In the genomic region with DNA sequence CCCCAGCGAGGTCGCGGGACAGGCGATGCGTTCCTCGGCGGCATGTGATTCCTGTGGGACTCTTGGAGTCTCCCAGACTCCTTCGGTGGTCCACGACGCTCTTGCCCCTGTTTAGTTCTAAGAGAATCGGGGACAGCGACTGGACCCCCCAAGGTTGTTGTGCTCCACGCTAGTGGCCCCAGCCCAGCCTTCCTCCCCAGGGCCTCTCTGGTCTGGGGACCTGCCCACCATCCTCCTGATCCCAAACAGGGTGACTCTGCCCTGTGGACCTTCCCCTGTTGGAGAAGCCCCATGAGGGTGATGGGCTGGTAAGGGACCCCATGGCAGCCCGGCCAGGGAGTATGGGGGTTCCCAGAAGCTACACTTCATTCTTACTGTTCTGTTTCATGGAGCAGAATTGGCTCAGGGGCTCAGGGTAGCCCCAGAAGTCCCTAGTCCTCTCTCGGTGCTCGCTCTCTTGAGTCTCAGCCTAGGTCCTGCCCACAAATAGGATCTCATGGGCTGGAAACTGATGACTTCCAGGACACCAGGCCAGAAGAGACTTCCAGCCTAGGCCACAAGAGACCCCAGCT, we compare ENCODE assay signal across 8 cellular contexts. TPM values are rescaled to one million over a fixed set of nuclear protein-coding genes. Genes with fewer than 3 reads are reported as not detected.
DNase-seq lines count a peak whose midpoint lies in the region; ATAC-seq and TF ChIP-seq lines count a peak whose summit lies in the region.

No MANE protein-coding gene starts in this region.

- peak overlapping the region; percentile 77 for H3K27ac Mint-ChIP-seq in activated CD4-positive, alpha-beta T cell treated with anti-CD3 and anti-CD28 coated beads for 36 hours

- TF ChIP-seq RAD21 in liver (IDR thresholded peaks at IDR 0.05) = no peak

- ATAC-seq in activated CD4-positive, alpha-beta T cell treated with anti-CD3 and anti-CD28 coated beads for 36 hours = no peak
- ATAC-seq in GM18867 (IDR thresholded peaks at IDR 0.05; ENCODE audit: unreplicated experiment) = no peak

- peaks cover 67% of the 10 kb centered on the region for H3K4me1 Mint-ChIP-seq in activated CD4-positive, alpha-beta T cell treated with anti-CD3 and anti-CD28 coated beads for 36 hours

- peaks cover 8 to 34% (median 20%) of the 10 kb centered on the region in 4 donors for H3K4me1 ChIP-seq in liver (ENCODE audit: control insufficient read depth in 4 of 4, insufficient read depth in 4 of 4, low read length in 3 of 4)
- H3K4me1 ChIP-seq in thyroid gland = peaks cover 32 to 59% of the 10 kb centered on the region in 2 donors

- no peaks in the 10 kb centered on the region for H3K9me3 ChIP-seq in liver (ENCODE audit: control insufficient read depth in 4 of 4, low read length in 3 of 4)
- no peaks in the 10 kb centered on the region for H3K9me3 ChIP-seq in thyroid gland

- in situ Hi-C loops in astrocyte of the cerebellum (cut with HindIII; ENCODE audit: low sequenced_read_pairs) = no loop called here

- H3K36me3 Mint-ChIP-seq in activated CD4-positive, alpha-beta T cell treated with anti-CD3 and anti-CD28 coated beads for 36 hours (ENCODE audit: low read depth) = peaks cover 10% of the 10 kb centered on the region

- 27% methylated on average over 16 of the region's 16 CpGs for WGBS in liver
- 8 to 46% methylated on average over 5 to 8 of the region's 16 CpGs for WGBS in thyroid gland, 2 donors

- H3K27me3 Mint-ChIP-seq in activated CD4-positive, alpha-beta T cell treated with anti-CD3 and anti-CD28 coated beads for 36 hours = no peaks in the 10 kb centered on the region

- POLR2A ChIA-PET in activated CD4-positive, alpha-beta T cell treated with anti-CD3 and anti-CD28 coated beads for 36 hours (lab: Charles Lee) = interaction anchor here (0.6 to 1.7 kb wide), 3 partner anchors 32 to 477 kb away, joined by 3 to 7 read pairs (median 3); no protein-coding TSS in a partner anchor

- H3K36me3 ChIP-seq in liver (ENCODE audit: control insufficient read depth in 4 of 4, insufficient read depth in 3 of 4, low read depth in 1 of 4, low read length in 3 of 4) = no peaks in the 10 kb centered on the region
- no peaks in the 10 kb centered on the region for H3K36me3 ChIP-seq in thyroid gland

- H3K27ac ChIP-seq in liver (ENCODE audit: low read depth in 1 of 2, low read length in 2 of 2) (peak overlapping the region; percentile 87), thyroid gland (peak overlapping the region; percentile 78 to 94 (median 80))

- CTCF ChIA-PET in activated CD4-positive, alpha-beta T cell treated with anti-CD3 and anti-CD28 coated beads for 36 hours (lab: Charles Lee) = interaction anchor here (0.7 to 2.1 kb wide), 2 partner anchors 12 kb away, joined by 3 to 5 read pairs; no protein-coding TSS in a partner anchor

- no peak for DNase-seq in activated CD4-positive, alpha-beta T cell treated with anti-CD3 and anti-CD28 coated beads for 36 hours
- DNase-seq in activated CD4-positive, alpha-beta T cell treated with anti-CD3 and anti-CD28 coated beads, Interleukin-2, amount 50 U/mL, for 1 hour = no peak
- DNase-seq in astrocyte of the cerebellum (ENCODE audit: low read depth) = no peak
- DNase-seq in thyroid gland = no peak
- no peak for DNase-seq in NCI-H1105 treated with DMSO at 0.1 percent for 48 hours (lab: John Stamatoyannopoulos, UW)
- DNase-seq in DMS53 (lab: John Stamatoyannopoulos, UW) = no peak

- H3K27me3 ChIP-seq in liver (ENCODE audit: control insufficient read depth in 4 of 4, insufficient read depth in 4 of 4, low read length in 3 of 4) = no peaks in the 10 kb centered on the region
- H3K27me3 ChIP-seq in thyroid gland = no peaks in the 10 kb centered on the region

- TF ChIP-seq CTCF in astrocyte of the cerebellum (IDR thresholded peaks at IDR 0.05; ENCODE audit: low read depth, low read length, missing control alignments) = no peak
- no peak for TF ChIP-seq CTCF in liver (IDR thresholded peaks at IDR 0.05; ENCODE audit: low read depth, low read length, missing input control)
- TF ChIP-seq CTCF in thyroid gland (IDR thresholded peaks at IDR 0.05) = no peak

- peak overlapping the region; percentile 80 for H3K4me3 Mint-ChIP-seq in activated CD4-positive, alpha-beta T cell treated with anti-CD3 and anti-CD28 coated beads for 36 hours

- peak overlapping the region; percentile 38 to 78 for H3K9ac ChIP-seq in liver (ENCODE audit: low read depth in 1 of 2, low read length in 2 of 2)

- TF ChIP-seq POLR2A in thyroid gland (IDR thresholded peaks at IDR 0.05) = no peak

- H3K9me3 Mint-ChIP-seq in activated CD4-positive, alpha-beta T cell treated with anti-CD3 and anti-CD28 coated beads for 36 hours (ENCODE audit: low read depth) = no peaks in the 10 kb centered on the region

- H3K4me3 ChIP-seq in astrocyte of the cerebellum (ENCODE audit: low read depth, low read length) = peak overlapping the region; percentile 82
- peak overlapping the region; percentile 76 to 89 (median 85) for H3K4me3 ChIP-seq in liver (ENCODE audit: low read depth in 1 of 3, low read length in 3 of 3)
- peak overlapping the region; percentile 77 to 96 (median 92) for H3K4me3 ChIP-seq in thyroid gland (replicated peaks in 1 of 3)

- intact Hi-C loops in activated CD4-positive, alpha-beta T cell treated with anti-CD3 and anti-CD28 coated beads for 36 hours (cut with DNase I, micrococcal nuclease) = loop anchor here (1.0 to 10.0 kb wide), 7 partner anchors 39 to 980 kb away; a partner anchor contains a TSS
- intact Hi-C loops in thyroid gland (cut with DNase I) = no loop called here

TF ChIP-seq in liver, 16 proteins besides CTCF, POLR2A, EP300 and RAD21:
- TF ChIP-seq, protein P1, sequence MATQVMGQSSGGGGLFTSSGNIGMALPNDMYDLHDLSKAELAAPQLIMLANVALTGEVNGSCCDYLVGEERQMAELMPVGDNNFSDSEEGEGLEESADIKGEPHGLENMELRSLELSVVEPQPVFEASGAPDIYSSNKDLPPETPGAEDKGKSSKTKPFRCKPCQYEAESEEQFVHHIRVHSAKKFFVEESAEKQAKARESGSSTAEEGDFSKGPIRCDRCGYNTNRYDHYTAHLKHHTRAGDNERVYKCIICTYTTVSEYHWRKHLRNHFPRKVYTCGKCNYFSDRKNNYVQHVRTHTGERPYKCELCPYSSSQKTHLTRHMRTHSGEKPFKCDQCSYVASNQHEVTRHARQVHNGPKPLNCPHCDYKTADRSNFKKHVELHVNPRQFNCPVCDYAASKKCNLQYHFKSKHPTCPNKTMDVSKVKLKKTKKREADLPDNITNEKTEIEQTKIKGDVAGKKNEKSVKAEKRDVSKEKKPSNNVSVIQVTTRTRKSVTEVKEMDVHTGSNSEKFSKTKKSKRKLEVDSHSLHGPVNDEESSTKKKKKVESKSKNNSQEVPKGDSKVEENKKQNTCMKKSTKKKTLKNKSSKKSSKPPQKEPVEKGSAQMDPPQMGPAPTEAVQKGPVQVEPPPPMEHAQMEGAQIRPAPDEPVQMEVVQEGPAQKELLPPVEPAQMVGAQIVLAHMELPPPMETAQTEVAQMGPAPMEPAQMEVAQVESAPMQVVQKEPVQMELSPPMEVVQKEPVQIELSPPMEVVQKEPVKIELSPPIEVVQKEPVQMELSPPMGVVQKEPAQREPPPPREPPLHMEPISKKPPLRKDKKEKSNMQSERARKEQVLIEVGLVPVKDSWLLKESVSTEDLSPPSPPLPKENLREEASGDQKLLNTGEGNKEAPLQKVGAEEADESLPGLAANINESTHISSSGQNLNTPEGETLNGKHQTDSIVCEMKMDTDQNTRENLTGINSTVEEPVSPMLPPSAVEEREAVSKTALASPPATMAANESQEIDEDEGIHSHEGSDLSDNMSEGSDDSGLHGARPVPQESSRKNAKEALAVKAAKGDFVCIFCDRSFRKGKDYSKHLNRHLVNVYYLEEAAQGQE (IDR thresholded peaks at IDR 0.05) = no peak
- TF ChIP-seq TAF1 (conservative IDR thresholded peaks at IDR 0.05) = no peak
- no peak for TF ChIP-seq GABPA (IDR thresholded peaks at IDR 0.05 in 1 of 2, conservative IDR thresholded peaks at IDR 0.05 in 1 of 2)
- TF ChIP-seq, protein P2, sequence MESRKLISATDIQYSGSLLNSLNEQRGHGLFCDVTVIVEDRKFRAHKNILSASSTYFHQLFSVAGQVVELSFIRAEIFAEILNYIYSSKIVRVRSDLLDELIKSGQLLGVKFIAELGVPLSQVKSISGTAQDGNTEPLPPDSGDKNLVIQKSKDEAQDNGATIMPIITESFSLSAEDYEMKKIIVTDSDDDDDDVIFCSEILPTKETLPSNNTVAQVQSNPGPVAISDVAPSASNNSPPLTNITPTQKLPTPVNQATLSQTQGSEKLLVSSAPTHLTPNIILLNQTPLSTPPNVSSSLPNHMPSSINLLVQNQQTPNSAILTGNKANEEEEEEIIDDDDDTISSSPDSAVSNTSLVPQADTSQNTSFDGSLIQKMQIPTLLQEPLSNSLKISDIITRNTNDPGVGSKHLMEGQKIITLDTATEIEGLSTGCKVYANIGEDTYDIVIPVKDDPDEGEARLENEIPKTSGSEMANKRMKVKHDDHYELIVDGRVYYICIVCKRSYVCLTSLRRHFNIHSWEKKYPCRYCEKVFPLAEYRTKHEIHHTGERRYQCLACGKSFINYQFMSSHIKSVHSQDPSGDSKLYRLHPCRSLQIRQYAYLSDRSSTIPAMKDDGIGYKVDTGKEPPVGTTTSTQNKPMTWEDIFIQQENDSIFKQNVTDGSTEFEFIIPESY (IDR thresholded peaks at IDR 0.05) = no peak
- no peak for TF ChIP-seq RXRA (IDR thresholded peaks at IDR 0.05)

RNA-seq across cellular contexts. Expression of a gene that starts 0.9 kb away (rescaled TPM):
- 10 to 100 TPM; 39.6 to 44.4 TPM for total RNA-seq in activated CD4-positive, alpha-beta T cell treated with anti-CD3 and anti-CD28 coated beads for 36 hours
- total RNA-seq in liver = 10 to 100 TPM; 13.0 to 15.5 TPM
- polyA plus RNA-seq in liver = 10 to 100 TPM; 17.2 to 18.2 TPM
- total RNA-seq in thyroid gland = 10 to 100 TPM; 37.0 to 61.8 (median 49.1) TPM

RNA-seq across cellular contexts. Expression of a gene that starts 37.2 kb away (rescaled TPM):
- 100 to 1,000 TPM in 1 of 2 experiments, 10 to 100 TPM in 1; 77.4 to 108 TPM for total RNA-seq in activated CD4-positive, alpha-beta T cell treated with anti-CD3 and anti-CD28 coated beads for 36 hours
- total RNA-seq in liver (10 to 100 TPM; 31.2 to 40.0 TPM), thyroid gland (100 to 1,000 TPM in 2 of 4 donors, 10 to 100 TPM in 2; 82.9 to 168 (median 121) TPM)
- polyA plus RNA-seq in liver = 10 to 100 TPM; 70.4 to 72.1 TPM

RNA-seq across cellular contexts. Expression of a gene that starts 38.4 kb away (rescaled TPM):
- 10 to 100 TPM; 51.4 to 57.9 TPM for total RNA-seq in activated CD4-positive, alpha-beta T cell treated with anti-CD3 and anti-CD28 coated beads for 36 hours
- total RNA-seq in liver = 1 to 10 TPM; 4.1 to 9.7 TPM
- 10 to 100 TPM; 13.9 to 19.2 TPM for polyA plus RNA-seq in liver
- total RNA-seq in thyroid gland = 10 to 100 TPM in 1 of 4 donors, 1 to 10 TPM in 3; 3.6 to 12.6 (median 5.5) TPM
